24 cellular contexts compared by ENCODE assay signal in genomic region chr18:11522992-11523391, GRCh38.
"Had no signal": no experiment of that assay in that cellular context is flagged by ENCODE, and none has a peak within 500 bp of the region (broad histone marks: within the 10 kb centered on the region; RNA-seq: fewer than 3 reads in every experiment).

No MANE protein-coding gene starts in this region.

- DNase-seq: effector memory CD8-positive, alpha-beta T cell; gastrocnemius medialis; head of caudate nucleus; mucosa of descending colon; naive B cell; pancreas; stimulated activated CD4-positive, alpha-beta T cell treated with anti-CD3 and anti-CD28 coated beads, Interleukin-2, amount 100 ng/mL, for 24 hours; stimulated activated CD4-positive, alpha-beta T cell treated with anti-CD3 and anti-CD28 coated beads, Interleukin-4, amount 100 ng/mL, for 24 hours; stimulated activated naive CD4-positive, alpha-beta T cell treated with Interleukin-2 at 50 U/mL for 16 hours; substantia nigra; testis; tibial artery had no signal

- H3K4me1 Mint-ChIP-seq: naive B cell; neural crest cell; stimulated activated effector memory CD8-positive, alpha-beta T cell treated with anti-CD3 and anti-CD28 coated beads, Interleukin-12 subunit alpha, Interleukin-12 subunit beta, amount 100 ng/mL, for 72 hours had no signal

- H3K27ac Mint-ChIP-seq: memory B cell; mesothelial cell of epicardium; naive B cell; natural killer cell treated with Interleukin-12 subunit alpha and Interleukin-12 subunit beta and Interleukin-15 and Interleukin-18, amount 100 ng/mL, for 72 hours; stimulated activated effector memory CD8-positive, alpha-beta T cell treated with anti-CD3 and anti-CD28 coated beads, Interleukin-12 subunit alpha, Interleukin-12 subunit beta, amount 100 ng/mL, for 72 hours; type B pancreatic cell had no signal

- H3K27me3 Mint-ChIP-seq: type B pancreatic cell had no signal

- H3K4me3 Mint-ChIP-seq: effector memory CD8-positive, alpha-beta T cell; memory B cell; mesothelial cell of epicardium; naive B cell; natural killer cell treated with Interleukin-12 subunit alpha and Interleukin-12 subunit beta and Interleukin-15 and Interleukin-18, amount 100 ng/mL, for 72 hours; neural crest cell; stimulated activated effector memory CD8-positive, alpha-beta T cell treated with anti-CD3 and anti-CD28 coated beads, Interleukin-12 subunit alpha, Interleukin-12 subunit beta, amount 100 ng/mL, for 72 hours; type B pancreatic cell had no signal

- H3K36me3 Mint-ChIP-seq: memory B cell; mesothelial cell of epicardium; naive B cell; natural killer cell treated with Interleukin-12 subunit alpha and Interleukin-12 subunit beta and Interleukin-15 and Interleukin-18, amount 100 ng/mL, for 72 hours; stimulated activated effector memory CD8-positive, alpha-beta T cell treated with anti-CD3 and anti-CD28 coated beads, Interleukin-12 subunit alpha, Interleukin-12 subunit beta, amount 100 ng/mL, for 72 hours; type B pancreatic cell had no signal

- H3K4me3 ChIP-seq: coronary artery, gastrocnemius medialis, lung, mucosa of descending colon, pancreas, testis, tibial artery had no signal

- FAIRE-seq: endometrium, keratinocyte, pancreas had no signal

- H3K9me3 Mint-ChIP-seq: mesothelial cell of epicardium; natural killer cell treated with Interleukin-12 subunit alpha and Interleukin-12 subunit beta and Interleukin-15 and Interleukin-18, amount 100 ng/mL, for 72 hours; neural crest cell; stimulated activated effector memory CD8-positive, alpha-beta T cell treated with anti-CD3 and anti-CD28 coated beads, Interleukin-12 subunit alpha, Interleukin-12 subunit beta, amount 100 ng/mL, for 72 hours; type B pancreatic cell had no signal

- H3K36me3 ChIP-seq: gastrocnemius medialis, neutrophil, pancreas, tibial artery had no signal

- ATAC-seq: effector memory CD8-positive, alpha-beta T cell; gastrocnemius medialis; mucosa of descending colon; natural killer cell treated with Interleukin-12 subunit alpha and Interleukin-12 subunit beta and Interleukin-15 and Interleukin-18, amount 100 ng/mL, for 72 hours; pancreas; sciatic nerve; stimulated activated effector memory CD8-positive, alpha-beta T cell treated with anti-CD3 and anti-CD28 coated beads, Interleukin-12 subunit alpha, Interleukin-12 subunit beta, amount 100 ng/mL, for 72 hours had no signal

- H3K27me3 ChIP-seq: gastrocnemius medialis, pancreas, testis, tibial artery had no signal

- H3K4me1 ChIP-seq: gastrocnemius medialis, pancreas, testis had no signal

- H3K27ac ChIP-seq: coronary artery, gastrocnemius medialis, neutrophil, pancreas, testis, tibial artery had no signal

- H3K9me3 ChIP-seq: gastrocnemius medialis, mucosa of descending colon, neutrophil, pancreas, testis, tibial artery had no signal
